8 cellular contexts compared by ENCODE assay signal in genomic region chr19:2149980-2150793, GRCh38. TPM values are rescaled to one million over a fixed set of nuclear protein-coding genes. Genes with fewer than 3 reads are reported as not detected.
A peak's percentile ranks its signal among the peaks of the same experiment; 100 is the strongest.
DNase-seq lines count a peak whose midpoint lies in the region; ATAC-seq, FAIRE-seq and TF ChIP-seq lines count a peak whose summit lies in the region.

No MANE protein-coding gene starts in this region.

- H3K9me2 ChIP-seq in PC-3 (replicated peaks; ENCODE audit: low read length), result no peaks in the 10 kb centered on the region

- no peak for DNase-seq in GM12865 (ENCODE audit: low read depth)
- peak; percentile 11 for DNase-seq in PC-3
- peak; percentile 19 for DNase-seq in endothelial cell of umbilical vein (ENCODE audit: low read depth, low spot score)
- DNase-seq in NCI-H2107 treated with DMSO at 0.1 percent for 48 hours (lab: John Stamatoyannopoulos, UW; ENCODE audit: unreplicated experiment), result no peak
- no peak for DNase-seq in DMS153 (lab: John Stamatoyannopoulos, UW)
- no peak for DNase-seq in NCI-H1694 treated with DMSO at 0.1 percent for 48 hours (lab: John Stamatoyannopoulos, UW)

- 0 out of 2 replicates have a peak, but pooled peaks cover 4% of the 10 kb centered on the region for H4K20me1 ChIP-seq in PC-3 (ENCODE audit: low read length)
- H4K20me1 ChIP-seq in endothelial cell of umbilical vein (replicated peaks; ENCODE audit: control insufficient read depth, extremely low read depth, insufficient read depth, low read length), result no peaks in the 10 kb centered on the region

- H3K4me2 ChIP-seq in PC-3 (ENCODE audit: low read length), result peak overlapping the region; percentile 87
- peak overlapping the region; percentile 69 for H3K4me2 ChIP-seq in endothelial cell of umbilical vein (ENCODE audit: insufficient read depth, low read length)

- peak; percentile 37 for FAIRE-seq in endothelial cell of umbilical vein (lab: Jason Lieb, UNC)

- H3K4me3 ChIP-seq in GM12865 (ENCODE audit: low read depth, low read length), result peak overlapping the region; percentile 96
- peak overlapping the region; percentile 98 for H3K4me3 ChIP-seq in PC-3 (ENCODE audit: low read length)
- peak overlapping the region; percentile 60 to 96 (median 61) for H3K4me3 ChIP-seq in endothelial cell of umbilical vein (replicated peaks in 1 of 3; ENCODE audit: insufficient read depth in 1 of 3, low read depth in 1 of 3, low read length in 3 of 3)
- H3K4me3 ChIP-seq in neuron (ENCODE audit: low read length), result peak overlapping the region; percentile 95

- H3K27me3 ChIP-seq in PC-3 (ENCODE audit: low read length), result no peaks in the 10 kb centered on the region
- H3K27me3 ChIP-seq in endothelial cell of umbilical vein (ENCODE audit: control insufficient read depth in 2 of 2, insufficient read depth in 2 of 2, low read length in 2 of 2), result no peaks in the 10 kb centered on the region
- H3K27me3 ChIP-seq in neuron (ENCODE audit: insufficient read depth, low read length), result no peaks in the 10 kb centered on the region

- ATAC-seq in PC-3 (no peak), HG02588 (IDR thresholded peaks at IDR 0.05; ENCODE audit: unreplicated experiment) (no peak)

- BruUV-seq in PC-3 (replicated peaks; lab: Mats Ljungman, UMichigan), result TSS peak; percentile 31
- BruUV-seq in endothelial cell of umbilical vein (replicated peaks; lab: Mats Ljungman, UMichigan), result no TSS peak

- TF ChIP-seq CTCF in GM12865 (IDR thresholded peaks at IDR 0.05; ENCODE audit: insufficient read depth, low read depth, low read length, missing control alignments) (no peak), PC-3 (conservative IDR thresholded peaks at IDR 0.05; ENCODE audit: low read depth, low read length) (no peak), endothelial cell of umbilical vein (IDR thresholded peaks at IDR 0.05; ENCODE audit: extremely low read depth in 1 of 2, insufficient read depth in 1 of 2, low read depth in 1 of 2, low read length in 2 of 2) (no peak)

- H3K9me3 ChIP-seq in PC-3 (ENCODE audit: low read length) (no peaks in the 10 kb centered on the region), endothelial cell of umbilical vein (replicated peaks; ENCODE audit: control insufficient read depth, insufficient read depth, low read length) (no peaks in the 10 kb centered on the region), neuron (ENCODE audit: low read length) (no peaks in the 10 kb centered on the region)

- H3K4me1 ChIP-seq in PC-3 (ENCODE audit: insufficient read depth, low read length), result peaks cover 13% of the 10 kb centered on the region
- H3K4me1 ChIP-seq in endothelial cell of umbilical vein (ENCODE audit: control insufficient read depth, extremely low read depth, insufficient read depth, low read length), result peaks cover 8% of the 10 kb centered on the region
- peaks cover 38% of the 10 kb centered on the region for H3K4me1 ChIP-seq in neuron (ENCODE audit: insufficient read depth, low read length)

- no peak overlapping the region for H2AFZ ChIP-seq in PC-3 (ENCODE audit: low read length)
- H2AFZ ChIP-seq in endothelial cell of umbilical vein (ENCODE audit: low read depth, low read length), result no peak overlapping the region
- H2AFZ ChIP-seq in neuron (ENCODE audit: low read depth, low read length), result no peak overlapping the region

- CTCF ChIA-PET in PC-3 (lab: Charles Lee), result no interaction called here
- CTCF ChIA-PET in endothelial cell of umbilical vein (lab: Charles Lee), result interaction anchor here (0.7 to 0.8 kb wide), 2 partner anchors 112 to 220 kb away, joined by 3 read pairs; no protein-coding TSS in a partner anchor

- dilution Hi-C loops in endothelial cell of umbilical vein (cut with MboI; ENCODE audit: extremely low pct_ligation_motif_present, low sequenced_read_pairs), result no loop called here

- intact Hi-C loops in PC-3 (cut with micrococcal nuclease), result loop anchor here (5.0 kb wide), 1 partner anchor 53 kb away; the partner anchor contains the start of genes IZUMO4 and MOB3A
- intact Hi-C loops in endothelial cell of umbilical vein (cut with micrococcal nuclease), result loop anchor here (2.0 kb wide), 1 partner anchor 221 kb away; no protein-coding TSS in a partner anchor

- H3K9ac ChIP-seq in PC-3 (ENCODE audit: low read length), result peak overlapping the region; percentile 100
- peak overlapping the region; percentile 94 for H3K9ac ChIP-seq in endothelial cell of umbilical vein (replicated peaks; ENCODE audit: extremely low read depth, insufficient read depth, low read length)

- H3K27ac ChIP-seq in PC-3 (ENCODE audit: low read length) (peak overlapping the region; percentile 56), endothelial cell of umbilical vein (ENCODE audit: insufficient read depth, low read depth, low read length) (peak overlapping the region; percentile 75)

- H3K9me1 ChIP-seq in endothelial cell of umbilical vein (replicated peaks; ENCODE audit: control insufficient read depth, extremely low read depth, insufficient read depth, low read length), result no peaks in the 10 kb centered on the region

- peaks cover 60% of the 10 kb centered on the region for H3K79me2 ChIP-seq in PC-3 (ENCODE audit: low read length)
- peaks cover 57% of the 10 kb centered on the region for H3K79me2 ChIP-seq in endothelial cell of umbilical vein (ENCODE audit: control insufficient read depth, insufficient read depth, low read length)

- H3K36me3 ChIP-seq in PC-3 (ENCODE audit: low read depth, low read length) (no peaks in the 10 kb centered on the region), endothelial cell of umbilical vein (ENCODE audit: control insufficient read depth in 2 of 2, extremely low read depth in 1 of 2, insufficient read depth in 2 of 2, low read length in 2 of 2) (peaks cover 0 to 8% of the 10 kb centered on the region in 2 experiments), neuron (ENCODE audit: insufficient read depth, low read length) (peaks cover 17% of the 10 kb centered on the region)

- TF ChIP-seq POLR2A in endothelial cell of umbilical vein (IDR thresholded peaks at IDR 0.05; ENCODE audit: low read depth, low read length), result peak; percentile 35

- no peaks in the 10 kb centered on the region for H3F3A ChIP-seq in PC-3 (ENCODE audit: low read length, unreplicated experiment)

- POLR2A ChIA-PET in PC-3 (lab: Charles Lee; ENCODE audit: unreplicated experiment), result interaction anchor here (0.5 kb wide), 1 partner anchor 86 kb away, joined by 3 read pairs; the partner anchor contains the start of gene PLEKHJ1
- POLR2A ChIA-PET in endothelial cell of umbilical vein (lab: Charles Lee), result interaction anchor here (0.6 to 0.7 kb wide), 2 partner anchors 12 to 168 kb away, joined by 3 to 5 read pairs; no protein-coding TSS in a partner anchor

TF ChIP-seq in endothelial cell of umbilical vein, 7 proteins besides CTCF, POLR2A, EP300 and RAD21 (continues in another document):
- TF ChIP-seq JUN (IDR thresholded peaks at IDR 0.05; ENCODE audit: borderline replicate concordance, insufficient read depth, insufficient read length, low read depth), result no peak
- TF ChIP-seq, protein P1, sequence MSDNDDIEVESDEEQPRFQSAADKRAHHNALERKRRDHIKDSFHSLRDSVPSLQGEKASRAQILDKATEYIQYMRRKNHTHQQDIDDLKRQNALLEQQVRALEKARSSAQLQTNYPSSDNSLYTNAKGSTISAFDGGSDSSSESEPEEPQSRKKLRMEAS (IDR thresholded peaks at IDR 0.05; ENCODE audit: insufficient read depth, insufficient read length), result peak; percentile 52
- no peak for TF ChIP-seq EZH2 (IDR thresholded peaks at IDR 0.05; ENCODE audit: borderline replicate concordance, low read depth, low read length, severe bottlenecking)

RNA-seq across cellular contexts. Expression of gene AP3D1, which starts 1.2 kb away (rescaled TPM):
- 103 and 142 TPM in 2 replicates for total RNA-seq in PC-3 (2014; rRNA removed)
- 137 and 143 TPM in 2 replicates for total RNA-seq in endothelial cell of umbilical vein
- 123 and 130 TPM in 2 replicates for polyA plus RNA-seq in endothelial cell of umbilical vein
- polyA plus RNA-seq in endothelial cell of umbilical vein (2011; cell fraction: cytosol; rRNA removed), result 123 and 130 TPM in 2 replicates
- polyA plus RNA-seq in endothelial cell of umbilical vein (2011; cell fraction: nucleus; rRNA removed), result 207 and 256 TPM in 2 replicates
- 148 and 165 TPM in 2 replicates for polyA plus RNA-seq in endothelial cell of umbilical vein (2012)
- 186 and 190 TPM in 2 replicates for polyA minus RNA-seq in endothelial cell of umbilical vein
- polyA minus RNA-seq in endothelial cell of umbilical vein (2011; cell fraction: cytosol; rRNA and poly(A)+ RNA removed), result 36.4 TPM
- polyA minus RNA-seq in endothelial cell of umbilical vein (2011; cell fraction: nucleus; rRNA and poly(A)+ RNA removed), result 78.8 and 90.3 TPM in 2 replicates

RNA-seq across cellular contexts. Expression of gene DOT1L, which starts 13.5 kb away (rescaled TPM):
- total RNA-seq in PC-3 (2014; rRNA removed) (11.4 and 19.7 TPM in 2 replicates), endothelial cell of umbilical vein (42.0 and 47.0 TPM in 2 replicates)
- polyA plus RNA-seq in endothelial cell of umbilical vein, result 7.6 and 7.7 TPM in 2 replicates
- polyA plus RNA-seq in endothelial cell of umbilical vein (2011; cell fraction: cytosol; rRNA removed), result 7.6 and 10.4 TPM in 2 replicates
- polyA plus RNA-seq in endothelial cell of umbilical vein (2011; cell fraction: nucleus; rRNA removed), result 26.7 and 38.7 TPM in 2 replicates
- 13.3 and 14.5 TPM in 2 replicates for polyA plus RNA-seq in endothelial cell of umbilical vein (2012)
- polyA minus RNA-seq in endothelial cell of umbilical vein, result 16.2 and 36.6 TPM in 2 replicates
- 18.9 TPM for polyA minus RNA-seq in endothelial cell of umbilical vein (2011; cell fraction: cytosol; rRNA and poly(A)+ RNA removed)
- 23.1 and 29.1 TPM in 2 replicates for polyA minus RNA-seq in endothelial cell of umbilical vein (2011; cell fraction: nucleus; rRNA and poly(A)+ RNA removed)

RNA-seq across cellular contexts. Expression of gene IZUMO4, which starts 53.5 kb away (rescaled TPM):
- total RNA-seq in PC-3 (2014; rRNA removed) (1.0 and 3.6 TPM in 2 replicates), endothelial cell of umbilical vein (1.1 and 2.0 TPM in 2 replicates)
- 2.0 and 3.2 TPM in 2 replicates for polyA plus RNA-seq in endothelial cell of umbilical vein
- polyA plus RNA-seq in endothelial cell of umbilical vein (2011; cell fraction: cytosol; rRNA removed), result 0.52 and 0.78 TPM in 2 replicates
- polyA plus RNA-seq in endothelial cell of umbilical vein (2011; cell fraction: nucleus; rRNA removed), result 14.4 and 15.3 TPM in 2 replicates
- 0.87 and 1.3 TPM in 2 replicates for polyA plus RNA-seq in endothelial cell of umbilical vein (2012)
- 1.00 TPM in 1 of 2 replicates, not detected in the other for polyA minus RNA-seq in endothelial cell of umbilical vein
- not detected for polyA minus RNA-seq in endothelial cell of umbilical vein (2011; cell fraction: cytosol; rRNA and poly(A)+ RNA removed)
- 1.5 TPM in 2 replicates for polyA minus RNA-seq in endothelial cell of umbilical vein (2011; cell fraction: nucleus; rRNA and poly(A)+ RNA removed)

RNA-seq across cellular contexts. Expression of gene MOB3A, which starts 54.1 kb away (rescaled TPM):
- total RNA-seq in PC-3 (2014; rRNA removed), result 15.1 and 24.8 TPM in 2 replicates
- total RNA-seq in endothelial cell of umbilical vein, result 52.4 and 59.7 TPM in 2 replicates
- 46.5 and 50.7 TPM in 2 replicates for polyA plus RNA-seq in endothelial cell of umbilical vein
- polyA plus RNA-seq in endothelial cell of umbilical vein (2011; cell fraction: cytosol; rRNA removed), result 38.0 and 38.4 TPM in 2 replicates
- 21.1 and 21.3 TPM in 2 replicates for polyA plus RNA-seq in endothelial cell of umbilical vein (2011; cell fraction: nucleus; rRNA removed)
- polyA plus RNA-seq in endothelial cell of umbilical vein (2012), result 25.2 and 26.3 TPM in 2 replicates
- 39.4 and 61.6 TPM in 2 replicates for polyA minus RNA-seq in endothelial cell of umbilical vein
- 12.3 TPM for polyA minus RNA-seq in endothelial cell of umbilical vein (2011; cell fraction: cytosol; rRNA and poly(A)+ RNA removed)
- polyA minus RNA-seq in endothelial cell of umbilical vein (2011; cell fraction: nucleus; rRNA and poly(A)+ RNA removed), result 14.1 and 17.6 TPM in 2 replicates

Comparison
In these comparisons a context has a peak if more than half of its experiments do, and no peak if none do; other contexts are left out.
1. DNase-seq: peak in PC-3 (single experiment) and endothelial cell of umbilical vein (single experiment); none in GM12865 (single experiment), NCI-H2107 treated with DMSO at 0.1 percent for 48 hours (single experiment), DMS153 (single experiment) and NCI-H1694 treated with DMSO at 0.1 percent for 48 hours (single experiment).
2. Peak in every context shown above with its lines, with median percentiles within 50 percentile points of each other: H3K4me3 ChIP-seq.